Comparison of ENCODE assay signal across 8 cellular contexts in genomic region chr10:49538381-49539319, GRCh38. TPM values are rescaled to one million over a fixed set of nuclear protein-coding genes. Genes with fewer than 3 reads are reported as not detected.
DNase-seq lines count a peak whose midpoint lies in the region; ATAC-seq, FAIRE-seq and TF ChIP-seq lines count a peak whose summit lies in the region.

Gene ERCC6 (minus strand): TSS chr10:49539121.

- TF ChIP-seq CTCF in HepG2 (CRISPR knock-in tag; IDR thresholded peaks at IDR 0.05): peak; percentile 36

- peak within 1 kb of the TSS; percentile 78 to 83 (median 78) for H3K4me3 ChIP-seq in HepG2 (replicated peaks in 1 of 3; ENCODE audit: insufficient read depth in 1 of 3, low read depth in 2 of 3, low read length in 3 of 3)

- TF ChIP-seq RAD21 in HepG2 (CRISPR knock-in tag; IDR thresholded peaks at IDR 0.05): 0 out of 2 replicates have a peak, but pooled peaks have one; percentile 36

- peaks cover 25% of the 10 kb centered on the region for H3K4me1 ChIP-seq in HepG2 (ENCODE audit: insufficient read depth, low read length)

- peak; percentile 49 for FAIRE-seq in HepG2 (lab: Jason Lieb, UNC)

- CTCF ChIA-PET in HepG2 (lab: Yijun Ruan, JAX; ENCODE audit: low intra/inter-chr PET ratio, low total read pairs): no interaction called here

- no TSS peak for BruUV-seq in HepG2 (replicated peaks; lab: Mats Ljungman, UMichigan)

- H3K9ac ChIP-seq in HepG2 (ENCODE audit: insufficient read depth, low read depth, low read length): peak within 1 kb of the TSS; percentile 74

- H2AFZ ChIP-seq in HepG2 (ENCODE audit: low read length): peak within 1 kb of the TSS; percentile 61

- intact Hi-C loops in HepG2 (cut with micrococcal nuclease; ENCODE audit: unreplicated experiment): loop anchor here (1.0 kb wide), 1 partner anchor 18 kb away; no protein-coding TSS in a partner anchor

- no peaks in the 10 kb centered on the region for H4K20me1 ChIP-seq in HepG2 (ENCODE audit: insufficient read depth, low read length)

- peak within 1 kb of the TSS; percentile 97 for H3K4me2 ChIP-seq in HepG2 (ENCODE audit: low read depth, low read length)

- H3K79me2 ChIP-seq in HepG2 (ENCODE audit: insufficient read depth, low read length): no peaks in the 10 kb centered on the region

- 5% methylated on average over 21 of the region's 75 CpGs for WGBS in HepG2 (ENCODE audit: low lambda C conversion rate)

- H3K27me3 ChIP-seq in HepG2 (ENCODE audit: control insufficient read depth in 1 of 2, insufficient read depth in 2 of 2, low read length in 2 of 2): peaks cover 0 to 15% of the 10 kb centered on the region in 2 experiments; a peak in 1 of 5 replicates

- H3K27ac ChIP-seq in HepG2 (ENCODE audit: extremely low read length, insufficient read depth, low read length): peak within 1 kb of the TSS; percentile 70

- TF ChIP-seq EP300 in HepG2 (IDR thresholded peaks at IDR 0.05; ENCODE audit: low read depth in 2 of 2, low read length in 2 of 2) (no peak), HepG2 (CRISPR knock-in tag; IDR thresholded peaks at IDR 0.05; ENCODE audit: borderline replicate concordance) (no peak)

- peak; percentile 88 for ATAC-seq in GM19397 (IDR thresholded peaks at IDR 0.05; ENCODE audit: unreplicated experiment)
- peak; percentile 67 for ATAC-seq in HG03565 (IDR thresholded peaks at IDR 0.05; ENCODE audit: unreplicated experiment)
- ATAC-seq in HepG2: peak; percentile 97

- H3K36me3 ChIP-seq in HepG2 (replicated peaks in 1 of 2; ENCODE audit: control insufficient read depth in 1 of 2, insufficient read depth in 2 of 2, low read length in 2 of 2): peaks cover 2 to 4% of the 10 kb centered on the region in 2 experiments; a peak in 1 of 5 replicates

- DNase-seq in CD1c-positive myeloid dendritic cell (ENCODE audit: extremely low spot score) (peak; percentile 99), NCI-H748 treated with DMSO at 0.1 percent for 48 hours (lab: John Stamatoyannopoulos, UW) (peak; percentile 78), dermis blood vessel endothelial cell (peak; percentile 99), HepG2 (ENCODE audit: low spot score) (peak; percentile 94)
- peak; percentile 92 to 96 for DNase-seq in activated CD4-positive, alpha-beta T cell treated with anti-CD3 and anti-CD28 coated beads, Interleukin-2, amount 50 U/mL, for 4 hours
- peak; percentile 92 for DNase-seq in stimulated activated CD4-positive, alpha-beta T cell treated with anti-CD3 and anti-CD28 coated beads, Interleukin-2, amount 100 ng/mL, for 48 hours

- POLR2A ChIA-PET in HepG2 (lab: Yijun Ruan, JAX): interaction anchor here (0.9 to 1.6 kb wide), 3 partner anchors 14 to 403 kb away, joined by 3 to 6 read pairs (median 5); partner anchors contain the start of genes PARG and TIMM23B

- no peaks in the 10 kb centered on the region for H3K9me3 ChIP-seq in HepG2 (ENCODE audit: low read length)

- in situ Hi-C loops in HepG2 (cut with HindIII; ENCODE audit: extremely low pct_ligation_motif_present, low pct_unique_long_range_greater_than_20kb): no loop called here

- TF ChIP-seq POLR2A in HepG2 (IDR thresholded peaks at IDR 0.05; ENCODE audit: insufficient read depth in 1 of 2, low read depth in 2 of 2, low read length in 2 of 2): peak; percentile 71 to 81

TF ChIP-seq in HepG2, 621 proteins besides CTCF, POLR2A, EP300 and RAD21 (continues in another document):
- TF ChIP-seq, protein P1, sequence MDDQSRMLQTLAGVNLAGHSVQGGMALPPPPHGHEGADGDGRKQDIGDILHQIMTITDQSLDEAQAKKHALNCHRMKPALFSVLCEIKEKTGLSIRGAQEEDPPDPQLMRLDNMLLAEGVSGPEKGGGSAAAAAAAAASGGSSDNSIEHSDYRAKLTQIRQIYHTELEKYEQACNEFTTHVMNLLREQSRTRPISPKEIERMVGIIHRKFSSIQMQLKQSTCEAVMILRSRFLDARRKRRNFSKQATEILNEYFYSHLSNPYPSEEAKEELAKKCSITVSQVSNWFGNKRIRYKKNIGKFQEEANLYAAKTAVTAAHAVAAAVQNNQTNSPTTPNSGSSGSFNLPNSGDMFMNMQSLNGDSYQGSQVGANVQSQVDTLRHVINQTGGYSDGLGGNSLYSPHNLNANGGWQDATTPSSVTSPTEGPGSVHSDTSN (CRISPR knock-in tag; IDR thresholded peaks at IDR 0.05; ENCODE audit: borderline replicate concordance): 0 out of 2 replicates have a peak, but pooled peaks have one; percentile 50
- TF ChIP-seq MAX (IDR thresholded peaks at IDR 0.05) (peak; percentile 95), ZNF367 (CRISPR knock-in tag; IDR thresholded peaks at IDR 0.05; ENCODE audit: borderline replicate concordance) (no peak), ZNF800 (CRISPR knock-in tag; IDR thresholded peaks at IDR 0.05) (peak; percentile 75; the same call in 1 of the 2 replicates)
- TF ChIP-seq, protein P2, sequence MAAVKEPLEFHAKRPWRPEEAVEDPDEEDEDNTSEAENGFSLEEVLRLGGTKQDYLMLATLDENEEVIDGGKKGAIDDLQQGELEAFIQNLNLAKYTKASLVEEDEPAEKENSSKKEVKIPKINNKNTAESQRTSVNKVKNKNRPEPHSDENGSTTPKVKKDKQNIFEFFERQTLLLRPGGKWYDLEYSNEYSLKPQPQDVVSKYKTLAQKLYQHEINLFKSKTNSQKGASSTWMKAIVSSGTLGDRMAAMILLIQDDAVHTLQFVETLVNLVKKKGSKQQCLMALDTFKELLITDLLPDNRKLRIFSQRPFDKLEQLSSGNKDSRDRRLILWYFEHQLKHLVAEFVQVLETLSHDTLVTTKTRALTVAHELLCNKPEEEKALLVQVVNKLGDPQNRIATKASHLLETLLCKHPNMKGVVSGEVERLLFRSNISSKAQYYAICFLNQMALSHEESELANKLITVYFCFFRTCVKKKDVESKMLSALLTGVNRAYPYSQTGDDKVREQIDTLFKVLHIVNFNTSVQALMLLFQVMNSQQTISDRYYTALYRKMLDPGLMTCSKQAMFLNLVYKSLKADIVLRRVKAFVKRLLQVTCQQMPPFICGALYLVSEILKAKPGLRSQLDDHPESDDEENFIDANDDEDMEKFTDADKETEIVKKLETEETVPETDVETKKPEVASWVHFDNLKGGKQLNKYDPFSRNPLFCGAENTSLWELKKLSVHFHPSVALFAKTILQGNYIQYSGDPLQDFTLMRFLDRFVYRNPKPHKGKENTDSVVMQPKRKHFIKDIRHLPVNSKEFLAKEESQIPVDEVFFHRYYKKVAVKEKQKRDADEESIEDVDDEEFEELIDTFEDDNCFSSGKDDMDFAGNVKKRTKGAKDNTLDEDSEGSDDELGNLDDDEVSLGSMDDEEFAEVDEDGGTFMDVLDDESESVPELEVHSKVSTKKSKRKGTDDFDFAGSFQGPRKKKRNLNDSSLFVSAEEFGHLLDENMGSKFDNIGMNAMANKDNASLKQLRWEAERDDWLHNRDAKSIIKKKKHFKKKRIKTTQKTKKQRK (IDR thresholded peaks at IDR 0.05; ENCODE audit: low read length): no peak
- TF ChIP-seq, protein P3, sequence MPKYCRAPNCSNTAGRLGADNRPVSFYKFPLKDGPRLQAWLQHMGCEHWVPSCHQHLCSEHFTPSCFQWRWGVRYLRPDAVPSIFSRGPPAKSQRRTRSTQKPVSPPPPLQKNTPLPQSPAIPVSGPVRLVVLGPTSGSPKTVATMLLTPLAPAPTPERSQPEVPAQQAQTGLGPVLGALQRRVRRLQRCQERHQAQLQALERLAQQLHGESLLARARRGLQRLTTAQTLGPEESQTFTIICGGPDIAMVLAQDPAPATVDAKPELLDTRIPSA (CRISPR knock-in tag; IDR thresholded peaks at IDR 0.05; ENCODE audit: borderline replicate concordance): no peak; the same call in 1 of the 2 replicates

RNA-seq across cellular contexts. Expression of gene ERCC6, which starts in this region (rescaled TPM):
- 14.5 and 16.0 TPM in 2 replicates for total RNA-seq in dermis blood vessel endothelial cell
- 9.8 and 11.8 TPM in 2 replicates for total RNA-seq in HepG2 (2016; rRNA removed; fragmentation: Illumina TruSeq; extraction: Trizol)
- total RNA-seq in HepG2 (2016; cell fraction: cytosol; rRNA removed; fragmentation: Illumina TruSeq; extraction: Trizol; ENCODE audit: low read depth): 9.6 and 11.6 TPM in 2 replicates
- 9.2 and 11.5 TPM in 2 replicates for total RNA-seq in HepG2 (2016; cell fraction: insoluble cytoplasmic fraction; rRNA removed; fragmentation: Illumina TruSeq; extraction: Trizol)
- total RNA-seq in HepG2 (2016; cell fraction: membrane; rRNA removed; fragmentation: Illumina TruSeq; extraction: Trizol): 3.1 and 3.4 TPM in 2 replicates
- total RNA-seq in HepG2 (2016; cell fraction: nucleus; rRNA removed; fragmentation: Illumina TruSeq; extraction: Trizol): 11.7 and 15.3 TPM in 2 replicates
- polyA plus RNA-seq in HepG2 (2011; rRNA removed): 4.8 and 5.1 TPM in 2 replicates
- polyA plus RNA-seq in HepG2 (2011; cell fraction: cytosol; rRNA removed): 2.0 and 3.0 TPM in 2 replicates
- 7.4 and 10.0 TPM in 2 replicates for polyA plus RNA-seq in HepG2 (2011; cell fraction: nucleus; rRNA removed)
- 3.7 and 4.9 TPM in 2 replicates for polyA plus RNA-seq in HepG2 (2012)
- 0.33 and 0.57 TPM in 2 replicates for polyA plus RNA-seq in HepG2 (2016; cell fraction: cytosol; fragmentation: Illumina TruSeq; extraction: Trizol; ENCODE audit: low read depth)
- 5.4 and 6.2 TPM in 2 replicates for polyA plus RNA-seq in HepG2 (2016; cell fraction: insoluble cytoplasmic fraction; fragmentation: Illumina TruSeq; extraction: Trizol; ENCODE audit: low read depth)
- 0.66 and 0.81 TPM in 2 replicates for polyA plus RNA-seq in HepG2 (2016; cell fraction: membrane; fragmentation: Illumina TruSeq; extraction: Trizol; ENCODE audit: low read depth)
- 8.3 TPM in 2 replicates for polyA plus RNA-seq in HepG2 (2016; cell fraction: nucleus; fragmentation: Illumina TruSeq; extraction: Trizol; ENCODE audit: insufficient read depth, low read depth)
- 38.4 and 115 TPM in 2 replicates for polyA minus RNA-seq in HepG2 (2011; rRNA and poly(A)+ RNA removed; ENCODE audit: low replicate concordance)
- polyA minus RNA-seq in HepG2 (2011; cell fraction: cytosol; rRNA and poly(A)+ RNA removed): 5.5 and 8.2 TPM in 2 replicates
- polyA minus RNA-seq in HepG2 (2011; cell fraction: nucleus; rRNA and poly(A)+ RNA removed): 37.0 and 38.9 TPM in 2 replicates

Comparison
In these comparisons a context has a peak if more than half of its experiments do, and no peak if none do; other contexts are left out.
1. Peak in every context shown above with its lines: DNase-seq, ATAC-seq, H3K4me3 ChIP-seq and H3K27ac ChIP-seq.